In the genomic region with DNA sequence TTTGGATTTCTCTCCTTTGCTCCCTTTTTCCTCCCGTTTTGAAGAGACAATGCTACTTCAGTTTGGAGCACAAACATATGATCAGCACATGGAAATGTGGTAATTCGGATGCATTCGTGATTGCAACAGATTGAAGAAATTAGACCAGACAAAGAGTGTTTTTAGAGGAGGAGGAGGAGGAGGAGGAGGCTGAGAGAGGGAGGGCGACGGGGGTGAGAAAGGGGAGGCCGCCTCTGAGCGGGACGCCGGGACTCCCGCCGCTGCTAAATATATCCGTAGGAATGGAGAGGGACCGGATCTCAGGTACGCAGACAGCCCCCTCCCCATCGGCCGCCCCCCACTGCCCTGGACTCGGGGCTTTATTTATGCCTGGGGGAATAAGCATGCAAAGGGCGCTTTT, we compare ENCODE assay signal across 1 cellular context.
TF ChIP-seq lines count a peak whose summit lies in the region.

No MANE protein-coding gene starts in this region.

TF ChIP-seq in WTC11, 78 proteins besides CTCF, POLR2A, EP300 and RAD21 (continued from another document):
- TF ChIP-seq, protein P1, sequence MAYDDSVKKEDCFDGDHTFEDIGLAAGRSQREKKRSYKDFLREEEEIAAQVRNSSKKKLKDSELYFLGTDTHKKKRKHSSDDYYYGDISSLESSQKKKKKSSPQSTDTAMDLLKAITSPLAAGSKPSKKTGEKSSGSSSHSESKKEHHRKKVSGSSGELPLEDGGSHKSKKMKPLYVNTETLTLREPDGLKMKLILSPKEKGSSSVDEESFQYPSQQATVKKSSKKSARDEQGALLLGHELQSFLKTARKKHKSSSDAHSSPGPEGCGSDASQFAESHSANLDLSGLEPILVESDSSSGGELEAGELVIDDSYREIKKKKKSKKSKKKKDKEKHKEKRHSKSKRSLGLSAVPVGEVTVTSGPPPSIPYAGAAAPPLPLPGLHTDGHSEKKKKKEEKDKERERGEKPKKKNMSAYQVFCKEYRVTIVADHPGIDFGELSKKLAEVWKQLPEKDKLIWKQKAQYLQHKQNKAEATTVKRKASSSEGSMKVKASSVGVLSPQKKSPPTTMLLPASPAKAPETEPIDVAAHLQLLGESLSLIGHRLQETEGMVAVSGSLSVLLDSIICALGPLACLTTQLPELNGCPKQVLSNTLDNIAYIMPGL (CRISPR knock-in tag; IDR thresholded peaks at IDR 0.05), result no peak
- no peak for TF ChIP-seq NFYB (CRISPR knock-in tag; conservative IDR thresholded peaks at IDR 0.05; ENCODE audit: low read depth)
- no peak for TF ChIP-seq NFATC4 (CRISPR knock-in tag; IDR thresholded peaks at IDR 0.05)
- TF ChIP-seq, protein P2, sequence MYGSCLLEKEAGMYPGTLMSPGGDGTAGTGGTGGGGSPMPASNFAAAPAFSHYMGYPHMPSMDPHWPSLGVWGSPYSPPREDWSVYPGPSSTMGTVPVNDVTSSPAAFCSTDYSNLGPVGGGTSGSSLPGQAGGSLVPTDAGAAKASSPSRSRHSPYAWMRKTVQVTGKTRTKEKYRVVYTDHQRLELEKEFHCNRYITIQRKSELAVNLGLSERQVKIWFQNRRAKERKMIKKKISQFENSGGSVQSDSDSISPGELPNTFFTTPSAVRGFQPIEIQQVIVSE (CRISPR knock-in tag; IDR thresholded peaks at IDR 0.05; ENCODE audit: borderline replicate concordance), result no peak
- TF ChIP-seq, protein P3, sequence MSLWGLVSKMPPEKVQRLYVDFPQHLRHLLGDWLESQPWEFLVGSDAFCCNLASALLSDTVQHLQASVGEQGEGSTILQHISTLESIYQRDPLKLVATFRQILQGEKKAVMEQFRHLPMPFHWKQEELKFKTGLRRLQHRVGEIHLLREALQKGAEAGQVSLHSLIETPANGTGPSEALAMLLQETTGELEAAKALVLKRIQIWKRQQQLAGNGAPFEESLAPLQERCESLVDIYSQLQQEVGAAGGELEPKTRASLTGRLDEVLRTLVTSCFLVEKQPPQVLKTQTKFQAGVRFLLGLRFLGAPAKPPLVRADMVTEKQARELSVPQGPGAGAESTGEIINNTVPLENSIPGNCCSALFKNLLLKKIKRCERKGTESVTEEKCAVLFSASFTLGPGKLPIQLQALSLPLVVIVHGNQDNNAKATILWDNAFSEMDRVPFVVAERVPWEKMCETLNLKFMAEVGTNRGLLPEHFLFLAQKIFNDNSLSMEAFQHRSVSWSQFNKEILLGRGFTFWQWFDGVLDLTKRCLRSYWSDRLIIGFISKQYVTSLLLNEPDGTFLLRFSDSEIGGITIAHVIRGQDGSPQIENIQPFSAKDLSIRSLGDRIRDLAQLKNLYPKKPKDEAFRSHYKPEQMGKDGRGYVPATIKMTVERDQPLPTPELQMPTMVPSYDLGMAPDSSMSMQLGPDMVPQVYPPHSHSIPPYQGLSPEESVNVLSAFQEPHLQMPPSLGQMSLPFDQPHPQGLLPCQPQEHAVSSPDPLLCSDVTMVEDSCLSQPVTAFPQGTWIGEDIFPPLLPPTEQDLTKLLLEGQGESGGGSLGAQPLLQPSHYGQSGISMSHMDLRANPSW (CRISPR knock-in tag; conservative IDR thresholded peaks at IDR 0.05; ENCODE audit: low read depth), result no peak
- no peak for TF ChIP-seq PRRX2 (CRISPR knock-in tag; IDR thresholded peaks at IDR 0.05)
- no peak for TF ChIP-seq ZNF671 (CRISPR knock-in tag; IDR thresholded peaks at IDR 0.05)
- TF ChIP-seq, protein P4, sequence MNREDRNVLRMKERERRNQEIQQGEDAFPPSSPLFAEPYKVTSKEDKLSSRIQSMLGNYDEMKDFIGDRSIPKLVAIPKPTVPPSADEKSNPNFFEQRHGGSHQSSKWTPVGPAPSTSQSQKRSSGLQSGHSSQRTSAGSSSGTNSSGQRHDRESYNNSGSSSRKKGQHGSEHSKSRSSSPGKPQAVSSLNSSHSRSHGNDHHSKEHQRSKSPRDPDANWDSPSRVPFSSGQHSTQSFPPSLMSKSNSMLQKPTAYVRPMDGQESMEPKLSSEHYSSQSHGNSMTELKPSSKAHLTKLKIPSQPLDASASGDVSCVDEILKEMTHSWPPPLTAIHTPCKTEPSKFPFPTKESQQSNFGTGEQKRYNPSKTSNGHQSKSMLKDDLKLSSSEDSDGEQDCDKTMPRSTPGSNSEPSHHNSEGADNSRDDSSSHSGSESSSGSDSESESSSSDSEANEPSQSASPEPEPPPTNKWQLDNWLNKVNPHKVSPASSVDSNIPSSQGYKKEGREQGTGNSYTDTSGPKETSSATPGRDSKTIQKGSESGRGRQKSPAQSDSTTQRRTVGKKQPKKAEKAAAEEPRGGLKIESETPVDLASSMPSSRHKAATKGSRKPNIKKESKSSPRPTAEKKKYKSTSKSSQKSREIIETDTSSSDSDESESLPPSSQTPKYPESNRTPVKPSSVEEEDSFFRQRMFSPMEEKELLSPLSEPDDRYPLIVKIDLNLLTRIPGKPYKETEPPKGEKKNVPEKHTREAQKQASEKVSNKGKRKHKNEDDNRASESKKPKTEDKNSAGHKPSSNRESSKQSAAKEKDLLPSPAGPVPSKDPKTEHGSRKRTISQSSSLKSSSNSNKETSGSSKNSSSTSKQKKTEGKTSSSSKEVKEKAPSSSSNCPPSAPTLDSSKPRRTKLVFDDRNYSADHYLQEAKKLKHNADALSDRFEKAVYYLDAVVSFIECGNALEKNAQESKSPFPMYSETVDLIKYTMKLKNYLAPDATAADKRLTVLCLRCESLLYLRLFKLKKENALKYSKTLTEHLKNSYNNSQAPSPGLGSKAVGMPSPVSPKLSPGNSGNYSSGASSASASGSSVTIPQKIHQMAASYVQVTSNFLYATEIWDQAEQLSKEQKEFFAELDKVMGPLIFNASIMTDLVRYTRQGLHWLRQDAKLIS (CRISPR knock-in tag; IDR thresholded peaks at IDR 0.05; ENCODE audit: borderline replicate concordance), result no peak
- TF ChIP-seq FOXK1 (CRISPR knock-in tag; IDR thresholded peaks at IDR 0.05), result no peak
- no peak for TF ChIP-seq ZNF219 (CRISPR knock-in tag; IDR thresholded peaks at IDR 0.05; ENCODE audit: borderline replicate concordance)
- TF ChIP-seq, protein P5, sequence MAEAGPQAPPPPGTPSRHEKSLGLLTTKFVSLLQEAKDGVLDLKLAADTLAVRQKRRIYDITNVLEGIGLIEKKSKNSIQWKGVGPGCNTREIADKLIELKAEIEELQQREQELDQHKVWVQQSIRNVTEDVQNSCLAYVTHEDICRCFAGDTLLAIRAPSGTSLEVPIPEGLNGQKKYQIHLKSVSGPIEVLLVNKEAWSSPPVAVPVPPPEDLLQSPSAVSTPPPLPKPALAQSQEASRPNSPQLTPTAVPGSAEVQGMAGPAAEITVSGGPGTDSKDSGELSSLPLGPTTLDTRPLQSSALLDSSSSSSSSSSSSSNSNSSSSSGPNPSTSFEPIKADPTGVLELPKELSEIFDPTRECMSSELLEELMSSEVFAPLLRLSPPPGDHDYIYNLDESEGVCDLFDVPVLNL (CRISPR knock-in tag; IDR thresholded peaks at IDR 0.05; ENCODE audit: borderline replicate concordance, low read depth), result no peak
- TF ChIP-seq, protein P6, sequence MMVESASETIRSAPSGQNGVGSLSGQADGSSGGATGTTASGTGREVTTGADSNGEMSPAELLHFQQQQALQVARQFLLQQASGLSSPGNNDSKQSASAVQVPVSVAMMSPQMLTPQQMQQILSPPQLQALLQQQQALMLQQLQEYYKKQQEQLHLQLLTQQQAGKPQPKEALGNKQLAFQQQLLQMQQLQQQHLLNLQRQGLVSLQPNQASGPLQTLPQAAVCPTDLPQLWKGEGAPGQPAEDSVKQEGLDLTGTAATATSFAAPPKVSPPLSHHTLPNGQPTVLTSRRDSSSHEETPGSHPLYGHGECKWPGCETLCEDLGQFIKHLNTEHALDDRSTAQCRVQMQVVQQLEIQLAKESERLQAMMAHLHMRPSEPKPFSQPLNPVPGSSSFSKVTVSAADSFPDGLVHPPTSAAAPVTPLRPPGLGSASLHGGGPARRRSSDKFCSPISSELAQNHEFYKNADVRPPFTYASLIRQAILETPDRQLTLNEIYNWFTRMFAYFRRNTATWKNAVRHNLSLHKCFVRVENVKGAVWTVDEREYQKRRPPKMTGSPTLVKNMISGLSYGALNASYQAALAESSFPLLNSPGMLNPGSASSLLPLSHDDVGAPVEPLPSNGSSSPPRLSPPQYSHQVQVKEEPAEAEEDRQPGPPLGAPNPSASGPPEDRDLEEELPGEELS (CRISPR knock-in tag; IDR thresholded peaks at IDR 0.05), result no peak
- no peak for TF ChIP-seq NR1H2 (CRISPR knock-in tag; IDR thresholded peaks at IDR 0.05)
